Comparison of ENCODE assay signal across 1 cellular context in genomic region chr12:93912086-93912733, GRCh38.
TF ChIP-seq lines count a peak whose summit lies in the region.

No MANE protein-coding gene starts in this region.

TF ChIP-seq in K562, 482 proteins besides CTCF, POLR2A, EP300 and RAD21 (continued from another document and continues in another):
- peak; percentile 95; the same call in 1 of the 2 replicates for TF ChIP-seq RREB1 (CRISPR knock-in tag; IDR thresholded peaks at IDR 0.05)
- peak; percentile 97 for TF ChIP-seq RBM25 (IDR thresholded peaks at IDR 0.05; ENCODE audit: low read depth, low read length, severe bottlenecking)
- TF ChIP-seq GMEB1 (CRISPR knock-in tag; IDR thresholded peaks at IDR 0.05), result peak; percentile 50; the same call in 1 of the 2 replicates
- no peak for TF ChIP-seq ATF1 (CRISPR knock-in tag; IDR thresholded peaks at IDR 0.05)
- TF ChIP-seq ATF1 (tag; IDR thresholded peaks at IDR 0.05), result peak; percentile 63
- TF ChIP-seq CXXC5 (CRISPR knock-in tag; IDR thresholded peaks at IDR 0.05), result peak; percentile 71; the same call in 1 of the 2 replicates
- no peak for TF ChIP-seq ZBTB1 (CRISPR knock-in tag; IDR thresholded peaks at IDR 0.05; ENCODE audit: borderline replicate concordance, low read depth)
- peak; percentile 25; the same call in 1 of the 2 replicates for TF ChIP-seq C11orf30 (IDR thresholded peaks at IDR 0.05; ENCODE audit: low read depth)
- TF ChIP-seq ZBTB12 (CRISPR knock-in tag; IDR thresholded peaks at IDR 0.05), result peak; percentile 58
- TF ChIP-seq TCFL5 (CRISPR knock-in tag; conservative IDR thresholded peaks at IDR 0.05), result 0 out of 2 replicates have a peak, but pooled peaks have one; percentile 29
- TF ChIP-seq NCOR1 (IDR thresholded peaks at IDR 0.05), result peak; percentile 21; the same call in 1 of the 2 replicates
- peak; percentile 57 for TF ChIP-seq L3MBTL2 (IDR thresholded peaks at IDR 0.05)
- peak; percentile 71; the same call in 1 of the 2 replicates for TF ChIP-seq ZNF197 (CRISPR knock-in tag; IDR thresholded peaks at IDR 0.05; ENCODE audit: low read depth)
- no peak for TF ChIP-seq NUFIP1 (IDR thresholded peaks at IDR 0.05; ENCODE audit: partially characterized antibody)
- TF ChIP-seq CBFA2T2 (conservative IDR thresholded peaks at IDR 0.05), result 0 out of 2 replicates have a peak, but pooled peaks have one; percentile 15
- TF ChIP-seq TSHZ1 (CRISPR knock-in tag; IDR thresholded peaks at IDR 0.05), result peak; percentile 26; the same call in 1 of the 2 replicates
- TF ChIP-seq KLF1 (tag; IDR thresholded peaks at IDR 0.05), result peak; percentile 93
- 0 out of 2 replicates have a peak, but pooled peaks have one; percentile 14 for TF ChIP-seq ELF1 (tag; IDR thresholded peaks at IDR 0.05)
- peak; percentile 54; the same call in 1 of the 2 replicates for TF ChIP-seq TEAD4 (IDR thresholded peaks at IDR 0.05; ENCODE audit: low read length)
- no peak for TF ChIP-seq TEAD4 (CRISPR knock-in tag; IDR thresholded peaks at IDR 0.05; ENCODE audit: borderline replicate concordance)
- TF ChIP-seq RFX7 (CRISPR knock-in tag; IDR thresholded peaks at IDR 0.05), result no peak
- TF ChIP-seq CBFA2T3 (IDR thresholded peaks at IDR 0.05), result peak; percentile 47
- TF ChIP-seq CEBPG (CRISPR knock-in tag; IDR thresholded peaks at IDR 0.05), result peak; percentile 94
- TF ChIP-seq CEBPG (tag; conservative IDR thresholded peaks at IDR 0.05 in 1 of 2, IDR thresholded peaks at IDR 0.05 in 1 of 2), result peak; percentile 94 to 97
- TF ChIP-seq SMAD3 (CRISPR knock-in tag; conservative IDR thresholded peaks at IDR 0.05), result no peak; the same call in 1 of the 2 replicates
- TF ChIP-seq ELF4 (CRISPR knock-in tag; IDR thresholded peaks at IDR 0.05), result 0 out of 2 replicates have a peak, but pooled peaks have one; percentile 23
- no peak for TF ChIP-seq EGR1 (conservative IDR thresholded peaks at IDR 0.05)
- 0 out of 2 replicates have a peak, but pooled peaks have one; percentile 24 for TF ChIP-seq ELF2 (CRISPR knock-in tag; IDR thresholded peaks at IDR 0.05)
- peak; percentile 60; the same call in 1 of the 2 replicates for TF ChIP-seq EP400 (IDR thresholded peaks at IDR 0.05)
- TF ChIP-seq E2F3 (CRISPR knock-in tag; IDR thresholded peaks at IDR 0.05), result no peak
- peak in 1 of 2 experiments; percentile 32; a peak in 1 of 4 replicates for TF ChIP-seq TEAD1 (CRISPR knock-in tag; IDR thresholded peaks at IDR 0.05)
- TF ChIP-seq ZNF407 (IDR thresholded peaks at IDR 0.05; ENCODE audit: low read depth), result no peak
- 0 out of 4 replicates have a peak, but pooled peaks of 1 of the 2 experiments have one; percentile 19 for TF ChIP-seq MNT (conservative IDR thresholded peaks at IDR 0.05)
- TF ChIP-seq CC2D1A (IDR thresholded peaks at IDR 0.05), result peak; percentile 47; the same call in 1 of the 2 replicates
- peak; percentile 52; the same call in 1 of the 2 replicates for TF ChIP-seq ZBTB9 (CRISPR knock-in tag; IDR thresholded peaks at IDR 0.05)
